In genomic region chr4:1856071-1856919, GRCh38 we compare ENCODE assay signal across 8 cellular contexts. TPM values are rescaled to one million over a fixed set of nuclear protein-coding genes. Genes with fewer than 3 reads are reported as not detected.
DNase-seq lines count a peak whose midpoint lies in the region; ATAC-seq and TF ChIP-seq lines count a peak whose summit lies in the region.

TSS of gene LETM1 (minus strand) at chr4:1856156. CDS start at chr4:1855950, 206 bp downstream.

- H3F3A ChIP-seq in MM.1S (ENCODE audit: insufficient read depth, low read length): no peaks in the 10 kb centered on the region

- peak within 1 kb of the TSS; percentile 16 for H2BK120ac ChIP-seq in neuronal stem cell (ENCODE audit: low read depth, low read length)

- no peak within 1 kb of the TSS for H2BK12ac ChIP-seq in neuronal stem cell (ENCODE audit: low read length)

- peak within 1 kb of the TSS; percentile 87 for H3K9ac ChIP-seq in MM.1S (ENCODE audit: low read length)
- peak within 1 kb of the TSS; percentile 98 for H3K9ac ChIP-seq in neuronal stem cell (ENCODE audit: low read depth, low read length, poor library complexity)

- peaks cover 5% of the 10 kb centered on the region for H3K4me1 ChIP-seq in MM.1S (ENCODE audit: low read length)
- no peaks in the 10 kb centered on the region for H3K4me1 ChIP-seq in foreskin keratinocyte
- peaks cover 5 to 18% of the 10 kb centered on the region in 2 donors for H3K4me1 ChIP-seq in neuronal stem cell (ENCODE audit: control insufficient read depth in 2 of 2, insufficient read depth in 1 of 2, low read depth in 1 of 2, low read length in 2 of 2)

- DNase-seq in GDM1 (lab: John Stamatoyannopoulos, UW) (peak; percentile 94), HCEC 1CT (peak; percentile 93), MM.1S (peak; percentile 94), SIG-M5 treated with dmso at 0.1 percent for 504 hours (lab: John Stamatoyannopoulos, UW; ENCODE audit: unreplicated experiment) (peak; percentile 85), foreskin keratinocyte (peak; percentile 85 to 89), neuronal stem cell (ENCODE audit: low spot score) (peak; percentile 91)
- DNase-seq in activated gamma-delta T cell treated with anti-CD3 and anti-CD28 coated beads, Interleukin-2, amount 50 U/mL, for 16 hours (ENCODE audit: low read depth): peak; percentile 86

- H3K27me3 ChIP-seq in MM.1S (replicated peaks; ENCODE audit: insufficient read depth, low read length): no peaks in the 10 kb centered on the region
- peaks cover under 1% of the 10 kb centered on the region for H3K27me3 ChIP-seq in foreskin keratinocyte
- H3K27me3 ChIP-seq in neuronal stem cell (ENCODE audit: control insufficient read depth in 3 of 3, insufficient read depth in 3 of 3, low read depth in 1 of 3, low read length in 3 of 3): peaks cover 0 to 12% (median 0%) of the 10 kb centered on the region in 3 experiments

- peaks cover 4% of the 10 kb centered on the region; the same call in 1 of the 2 replicates for H4K20me1 ChIP-seq in MM.1S (ENCODE audit: insufficient read depth, low read length)

- peaks cover 54% of the 10 kb centered on the region for H3K79me2 ChIP-seq in MM.1S (ENCODE audit: low read length)

- H3K79me1 ChIP-seq in neuronal stem cell (ENCODE audit: low read depth, low read length): peaks cover 5% of the 10 kb centered on the region

- no peaks in the 10 kb centered on the region for H3K36me3 ChIP-seq in MM.1S (replicated peaks; ENCODE audit: insufficient read depth, low read length)
- peaks cover 2 to 21% of the 10 kb centered on the region in 2 donors for H3K36me3 ChIP-seq in neuronal stem cell (replicated peaks in 1 of 2; ENCODE audit: control insufficient read depth in 2 of 2, insufficient read depth in 2 of 2, low read length in 2 of 2)

- peak within 1 kb of the TSS; percentile 96 for H2AK5ac ChIP-seq in neuronal stem cell (ENCODE audit: low read depth, low read length)

- peak within 1 kb of the TSS; percentile 48 for H4K8ac ChIP-seq in neuronal stem cell (ENCODE audit: low read depth, low read length)

- H3K27ac ChIP-seq in MM.1S (ENCODE audit: low read length): peak within 1 kb of the TSS; percentile 35; the same call in 1 of the 2 replicates
- peak within 1 kb of the TSS; percentile 75 for H3K27ac ChIP-seq in foreskin keratinocyte
- peak within 1 kb of the TSS; percentile 10 for H3K27ac ChIP-seq in neuronal stem cell (replicated peaks; ENCODE audit: low read length)

- WGBS in neuronal stem cell (ENCODE audit: extremely low coverage in 2 of 2, insufficient read length in 2 of 2, insufficient replicate concordance in 1 of 2), 2 donors: no CpG with 5 or more reads among the region's 106 CpGs

- peak; percentile 16; the same call in 1 of the 2 replicates for TF ChIP-seq CTCF in MM.1S (IDR thresholded peaks at IDR 0.05; ENCODE audit: low read length)
- TF ChIP-seq CTCF in foreskin keratinocyte (conservative IDR thresholded peaks at IDR 0.05): no peak
- TF ChIP-seq CTCF in subcutaneous adipose tissue (IDR thresholded peaks at IDR 0.05; ENCODE audit: low read depth): no peak

- H3K4me2 ChIP-seq in MM.1S (ENCODE audit: low read depth, low read length) (peak within 1 kb of the TSS; percentile 97), neuronal stem cell (ENCODE audit: insufficient read depth, low read length, poor library complexity, severe bottlenecking) (peak within 1 kb of the TSS; percentile 97)

- no peaks in the 10 kb centered on the region for H3K9me3 ChIP-seq in MM.1S (replicated peaks; ENCODE audit: insufficient read depth, low read length)
- no peaks in the 10 kb centered on the region for H3K9me3 ChIP-seq in neuronal stem cell (replicated peaks in 1 of 2; ENCODE audit: control insufficient read depth in 2 of 2, insufficient read depth in 1 of 2, low read depth in 1 of 2, low read length in 2 of 2)

- H3K18ac ChIP-seq in neuronal stem cell (ENCODE audit: low read length): peak within 1 kb of the TSS; percentile 94

- peak within 1 kb of the TSS; percentile 47 for H2BK5ac ChIP-seq in neuronal stem cell (ENCODE audit: low read length)

- ATAC-seq in foreskin keratinocyte: peak; percentile 86

- no peaks in the 10 kb centered on the region for H3K9me2 ChIP-seq in MM.1S (replicated peaks; ENCODE audit: insufficient read depth, low read length)

- H2AFZ ChIP-seq in MM.1S (ENCODE audit: low read length) (peak within 1 kb of the TSS; percentile 80), neuronal stem cell (ENCODE audit: low read length) (peak within 1 kb of the TSS; percentile 94)

- peak within 1 kb of the TSS; percentile 99 for H3K23ac ChIP-seq in neuronal stem cell (ENCODE audit: low read depth, low read length, poor library complexity)

- H3K4me3 ChIP-seq in MM.1S (ENCODE audit: low read length): peak within 1 kb of the TSS; percentile 98
- peak within 1 kb of the TSS; percentile 85 to 91 for H3K4me3 ChIP-seq in neuronal stem cell (ENCODE audit: low read length in 2 of 2)

- H3K14ac ChIP-seq in neuronal stem cell (ENCODE audit: low read length): peak within 1 kb of the TSS; percentile 92

- peak within 1 kb of the TSS; percentile 91 for H2BK15ac ChIP-seq in neuronal stem cell (ENCODE audit: low read length)

- no peak within 1 kb of the TSS for H4K91ac ChIP-seq in neuronal stem cell (ENCODE audit: low read depth, low read length, poor library complexity)

- no peak within 1 kb of the TSS for H3K4ac ChIP-seq in neuronal stem cell (ENCODE audit: low read length)

RNA-seq across cellular contexts. Expression of gene LETM1, which starts in this region (rescaled TPM):
- total RNA-seq in foreskin keratinocyte (54.3 and 61.8 TPM in 2 replicates), subcutaneous adipose tissue (10 to 100 TPM; 26.9 to 88.9 (median 30.0) TPM)
- 19.5 and 23.5 TPM in 2 replicates for polyA plus RNA-seq in foreskin keratinocyte
- 12.8 TPM for polyA plus RNA-seq in neuronal stem cell (2013, experiment 1 of 2)
- 13.8 TPM for polyA plus RNA-seq in neuronal stem cell (2013, experiment 2 of 2)

Comparison
In these comparisons a context has a peak if more than half of its experiments do, and no peak if none do; other contexts are left out.
1. Peak in every context shown above with its lines: DNase-seq, ATAC-seq, H3K4me3 ChIP-seq and H3K27ac ChIP-seq.
2. H3K27ac ChIP-seq: peak in every context shown above with its lines; median percentile 75 in foreskin keratinocyte; 35 in MM.1S; 10 in neuronal stem cell.